11 cellular contexts compared by ENCODE assay signal in genomic region chr7:44036364-44036763, GRCh38. TPM values are rescaled to one million over a fixed set of nuclear protein-coding genes. Genes with fewer than 3 reads are reported as not detected.
DNase-seq lines count a peak whose midpoint lies in the region; ATAC-seq, FAIRE-seq and TF ChIP-seq lines count a peak whose summit lies in the region.
"Not testable (repeated sequence)": the region's sequence is repeated elsewhere in the genome, so short reads cannot be mapped to it uniquely, and the experiment has no call there.
"Had no signal": no experiment of that assay in that cellular context is flagged by ENCODE, and none has a peak within 500 bp of the region (broad histone marks: within the 10 kb centered on the region; RNA-seq: fewer than 3 reads in every experiment).

No MANE protein-coding gene starts in this region.

- not testable (repeated sequence) for H3K23me2 ChIP-seq in H1 (ENCODE audit: low read depth, low read length)

- H3K56ac ChIP-seq in H1 (replicated peaks; ENCODE audit: insufficient read length, low read depth, low read length): not testable (repeated sequence)

- H3K4me3 Mint-ChIP-seq in Calu3 (ENCODE audit: low read depth, unreplicated experiment); activated CD4-positive, alpha-beta T cell treated with anti-CD3 and anti-CD28 coated beads for 36 hours; activated naive CD4-positive, alpha-beta T cell treated with anti-CD3 and anti-CD28 coated beads, Interleukin-2, amount 10 ng/mL, durations not matched to agents 7 days and 5 days; stimulated activated effector memory CD8-positive, alpha-beta T cell treated with anti-CD3 and anti-CD28 coated beads, Interleukin-12 subunit alpha, Interleukin-12 subunit beta, amount 100 ng/mL, for 72 hours: not testable (repeated sequence)

- H3K4me1 Mint-ChIP-seq in Calu3 (ENCODE audit: low read depth, unreplicated experiment); stimulated activated effector memory CD8-positive, alpha-beta T cell treated with anti-CD3 and anti-CD28 coated beads, Interleukin-12 subunit alpha, Interleukin-12 subunit beta, amount 100 ng/mL, for 72 hours: not testable (repeated sequence)
- H3K4me1 Mint-ChIP-seq in activated CD4-positive, alpha-beta T cell treated with anti-CD3 and anti-CD28 coated beads for 36 hours: peaks cover 11% of the 10 kb centered on the region
- H3K4me1 Mint-ChIP-seq in activated naive CD4-positive, alpha-beta T cell treated with anti-CD3 and anti-CD28 coated beads, Interleukin-2, amount 10 ng/mL, durations not matched to agents 7 days and 5 days: peaks cover 14% of the 10 kb centered on the region

- not testable (repeated sequence) for H3K27me3 Mint-ChIP-seq in Calu3 (ENCODE audit: unreplicated experiment); activated CD4-positive, alpha-beta T cell treated with anti-CD3 and anti-CD28 coated beads for 36 hours; activated naive CD4-positive, alpha-beta T cell treated with anti-CD3 and anti-CD28 coated beads, Interleukin-2, amount 10 ng/mL, durations not matched to agents 7 days and 5 days

- H3K79me1 ChIP-seq in H1 (ENCODE audit: low read depth, low read length): not testable (repeated sequence)

- H3K79me2 ChIP-seq in H1 (ENCODE audit: control insufficient read depth in 1 of 2, insufficient read depth in 2 of 2, low read length in 2 of 2): not testable (repeated sequence)

- in situ Hi-C loops in Panc1 (cut with HindIII; ENCODE audit: low pct_unique_long_range_greater_than_20kb, low sequenced_read_pairs): not testable (repeated sequence)

- H2BK20ac ChIP-seq in H1 (ENCODE audit: low read length): not testable (repeated sequence)

- not testable (repeated sequence) for H3K4ac ChIP-seq in H1 (replicated peaks; ENCODE audit: insufficient read length, low read depth, low read length)

- H3K27ac Mint-ChIP-seq in Calu3 (ENCODE audit: unreplicated experiment); activated CD4-positive, alpha-beta T cell treated with anti-CD3 and anti-CD28 coated beads for 36 hours; activated naive CD4-positive, alpha-beta T cell treated with anti-CD3 and anti-CD28 coated beads, Interleukin-2, amount 10 ng/mL, durations not matched to agents 7 days and 5 days; stimulated activated effector memory CD8-positive, alpha-beta T cell treated with anti-CD3 and anti-CD28 coated beads, Interleukin-12 subunit alpha, Interleukin-12 subunit beta, amount 100 ng/mL, for 72 hours: not testable (repeated sequence)

- WGBS in H1 (ENCODE audit: extremely low coverage in 1 of 2, insufficient coverage in 1 of 2, insufficient read length in 1 of 2, insufficient replicate concordance in 2 of 2, low coverage in 1 of 2, low lambda C conversion rate in 2 of 2, missing lambda C conversion rate in 1 of 2), 2 experiments: no CpG with 5 or more reads among the region's 10 CpGs

- H3K4me3 ChIP-seq in Panc1 (ENCODE audit: low read depth in 2 of 2, low read length in 2 of 2); H1 (ENCODE audit: extremely low read depth in 1 of 4, insufficient read depth in 2 of 4, low read depth in 3 of 4, low read length in 4 of 4): not testable (repeated sequence)

- not testable (repeated sequence) for H4K20me1 ChIP-seq in H1 (replicated peaks in 1 of 2; ENCODE audit: control insufficient read depth in 1 of 2, insufficient read depth in 2 of 2, low read length in 2 of 2)

- TF ChIP-seq POLR2A in H1 (IDR thresholded peaks at IDR 0.05; ENCODE audit: control extremely low read depth in 1 of 2, low read depth in 2 of 2, low read length in 2 of 2): not testable (repeated sequence)

- H3K9me3 Mint-ChIP-seq in Calu3 (ENCODE audit: low read depth, unreplicated experiment); activated CD4-positive, alpha-beta T cell treated with anti-CD3 and anti-CD28 coated beads for 36 hours (ENCODE audit: low read depth); activated naive CD4-positive, alpha-beta T cell treated with anti-CD3 and anti-CD28 coated beads, Interleukin-2, amount 10 ng/mL, durations not matched to agents 7 days and 5 days; stimulated activated effector memory CD8-positive, alpha-beta T cell treated with anti-CD3 and anti-CD28 coated beads, Interleukin-12 subunit alpha, Interleukin-12 subunit beta, amount 100 ng/mL, for 72 hours: not testable (repeated sequence)

- H3K9ac ChIP-seq in H1 (replicated peaks in 1 of 4; ENCODE audit: extremely low read depth in 1 of 4, low read depth in 3 of 4, low read length in 3 of 4): not testable (repeated sequence)

- not testable (repeated sequence) for FAIRE-seq in H1 (lab: Jason Lieb, UNC)

- not testable (repeated sequence) for H3K27ac ChIP-seq in Panc1 (ENCODE audit: low read length); H1 (ENCODE audit: low read depth, low read length)

- not testable (repeated sequence) for H2BK12ac ChIP-seq in H1 (ENCODE audit: low read depth, low read length)

- H3K18ac ChIP-seq in H1 (ENCODE audit: extremely low read depth, low read length): not testable (repeated sequence)

- not testable (repeated sequence) for H4K91ac ChIP-seq in H1 (replicated peaks; ENCODE audit: insufficient read length, low read length)

- not testable (repeated sequence) for H2AK5ac ChIP-seq in H1 (ENCODE audit: low read depth, low read length)

- DNase-seq in Calu3: peak; percentile 59
- DNase-seq in Panc1 (ENCODE audit: low read depth, low spot score): not testable (repeated sequence)
- peak; percentile 71 for DNase-seq in activated CD4-positive, alpha-beta T cell treated with anti-CD3 and anti-CD28 coated beads for 36 hours
- peak; percentile 50 for DNase-seq in activated naive CD4-positive, alpha-beta T cell treated with anti-CD3 and anti-CD28 coated beads, Interleukin-2, amount 10 ng/mL, durations not matched to agents 7 days and 5 days
- peak; percentile 44 to 93 for DNase-seq in H1 (ENCODE audit: low read depth in 1 of 2, low spot score in 2 of 2)
- peak; percentile 37 to 46 for DNase-seq in lung microvascular endothelial cell (ENCODE audit: low read depth in 2 of 2)
- peak in 1 of 2 donors; percentile 74 for DNase-seq in stimulated activated effector memory CD8-positive, alpha-beta T cell treated with anti-CD3 and anti-CD28 coated beads, Interleukin-12 subunit alpha, Interleukin-12 subunit beta, amount 100 ng/mL, for 72 hours (ENCODE audit: low spot score in 2 of 2)

- ATAC-seq in HG02798 (IDR thresholded peaks at IDR 0.05; ENCODE audit: poor library complexity, unreplicated experiment): peak; percentile 20
- ATAC-seq in Panc1: peak; percentile 78
- ATAC-seq in activated CD4-positive, alpha-beta T cell treated with anti-CD3 and anti-CD28 coated beads for 36 hours: peak; percentile 37
- ATAC-seq in stimulated activated effector memory CD8-positive, alpha-beta T cell treated with anti-CD3 and anti-CD28 coated beads, Interleukin-12 subunit alpha, Interleukin-12 subunit beta, amount 100 ng/mL, for 72 hours: peak; percentile 5

- POLR2A ChIA-PET in Panc1 (lab: Charles Lee); activated CD4-positive, alpha-beta T cell treated with anti-CD3 and anti-CD28 coated beads for 36 hours (lab: Charles Lee); H1 (lab: Charles Lee; ENCODE audit: partially characterized antibody): not testable (repeated sequence)

- not testable (repeated sequence) for H2BK15ac ChIP-seq in H1 (ENCODE audit: low read length)

- CTCF ChIA-PET in Calu3 (lab: Charles Lee); Panc1 (lab: Charles Lee); activated CD4-positive, alpha-beta T cell treated with anti-CD3 and anti-CD28 coated beads for 36 hours (lab: Charles Lee); activated naive CD4-positive, alpha-beta T cell treated with anti-CD3 and anti-CD28 coated beads, Interleukin-2, amount 10 ng/mL, durations not matched to agents 7 days and 5 days (lab: Charles Lee); H1 (lab: Charles Lee; ENCODE audit: partially characterized antibody): not testable (repeated sequence)

- H3K9me3 ChIP-seq in Panc1 (ENCODE audit: control insufficient read depth, insufficient read depth, low read depth, low read length); H1 (ENCODE audit: insufficient read depth in 2 of 2, low read depth in 1 of 2, low read length in 1 of 2): not testable (repeated sequence)

- not testable (repeated sequence) for BruUV-seq in Calu3 (replicated peaks; lab: Mats Ljungman, UMichigan); Panc1 (replicated peaks; lab: Mats Ljungman, UMichigan)

- TF ChIP-seq EP300 in H1 (IDR thresholded peaks at IDR 0.05; ENCODE audit: borderline replicate concordance in 1 of 2, low read depth in 2 of 2, low read length in 2 of 2): not testable (repeated sequence)

- H3K27me3 ChIP-seq in Panc1 (ENCODE audit: control insufficient read depth, insufficient read depth, low read length); H1 (replicated peaks in 1 of 4; ENCODE audit: control insufficient read depth in 3 of 4, extremely low read depth in 1 of 4, insufficient read depth in 3 of 4, low read length in 3 of 4): not testable (repeated sequence)

- H4K8ac ChIP-seq in H1 (ENCODE audit: extremely low read depth, insufficient read depth, low read length): not testable (repeated sequence)

- not testable (repeated sequence) for H3K4me1 ChIP-seq in Panc1 (ENCODE audit: control insufficient read depth, insufficient read depth, low read length); H1 (replicated peaks in 1 of 4; ENCODE audit: control insufficient read depth in 3 of 4, insufficient read depth in 4 of 4, low read length in 3 of 4)

- not testable (repeated sequence) for H3K4me2 ChIP-seq in H1 (ENCODE audit: insufficient read depth in 1 of 2, low read depth in 2 of 2, low read length in 2 of 2)

- H2BK120ac ChIP-seq in H1 (replicated peaks; ENCODE audit: low read depth, low read length): not testable (repeated sequence)

- H2BK5ac ChIP-seq in H1 (ENCODE audit: low read depth, low read length): not testable (repeated sequence)

- not testable (repeated sequence) for H3K36me3 ChIP-seq in Panc1 (ENCODE audit: control insufficient read depth, insufficient read depth, low read length); H1 (ENCODE audit: control insufficient read depth in 2 of 4, insufficient read depth in 4 of 4, low read length in 3 of 4)

- peaks cover 12% of the 10 kb centered on the region for H3K36me3 Mint-ChIP-seq in Calu3 (ENCODE audit: insufficient read depth, unreplicated experiment)
- H3K36me3 Mint-ChIP-seq in activated CD4-positive, alpha-beta T cell treated with anti-CD3 and anti-CD28 coated beads for 36 hours (ENCODE audit: low read depth): peaks cover 13% of the 10 kb centered on the region
- H3K36me3 Mint-ChIP-seq in activated naive CD4-positive, alpha-beta T cell treated with anti-CD3 and anti-CD28 coated beads, Interleukin-2, amount 10 ng/mL, durations not matched to agents 7 days and 5 days: not testable (repeated sequence)
- peaks cover 11% of the 10 kb centered on the region for H3K36me3 Mint-ChIP-seq in stimulated activated effector memory CD8-positive, alpha-beta T cell treated with anti-CD3 and anti-CD28 coated beads, Interleukin-12 subunit alpha, Interleukin-12 subunit beta, amount 100 ng/mL, for 72 hours

- intact Hi-C loops in Calu3 (cut with micrococcal nuclease; ENCODE audit: unreplicated experiment); Panc1 (cut with micrococcal nuclease; ENCODE audit: unreplicated experiment); activated CD4-positive, alpha-beta T cell treated with anti-CD3 and anti-CD28 coated beads for 36 hours (cut with DNase I, micrococcal nuclease): not testable (repeated sequence)

- not testable (repeated sequence) for TF ChIP-seq RAD21 in H1 (IDR thresholded peaks at IDR 0.05 in 1 of 2, conservative IDR thresholded peaks at IDR 0.05 in 1 of 2; ENCODE audit: low read depth in 2 of 2, low read length in 2 of 2)

- not testable (repeated sequence) for H3K14ac ChIP-seq in H1 (ENCODE audit: insufficient read length)

- not testable (repeated sequence) for H4K5ac ChIP-seq in H1 (ENCODE audit: insufficient read length, low read depth, low read length)

- not testable (repeated sequence) for H3K23ac ChIP-seq in H1 (ENCODE audit: insufficient read length)

- not testable (repeated sequence) for TF ChIP-seq CTCF in Calu3 (IDR thresholded peaks at IDR 0.05; ENCODE audit: unreplicated experiment); Panc1 (IDR thresholded peaks at IDR 0.05); H1 (IDR thresholded peaks at IDR 0.05; ENCODE audit: control extremely low read depth in 1 of 3, insufficient read depth in 1 of 3, low read depth in 1 of 3, low read length in 3 of 3)

- H2AFZ ChIP-seq in H1 (ENCODE audit: low read length): not testable (repeated sequence)

RNA-seq across cellular contexts. Expression of gene DBNL, which starts 8.1 kb away (rescaled TPM):
- total RNA-seq in Calu3 (2022) (164 and 180 TPM in 2 replicates), Panc1 (2021; ENCODE audit: unreplicated experiment) (111 TPM), lung microvascular endothelial cell (85.9 and 97.8 TPM in 2 replicates)
- 215 TPM for polyA plus RNA-seq in Panc1 (2012; ENCODE audit: insufficient read length)
- total RNA-seq in activated CD4-positive, alpha-beta T cell treated with anti-CD3 and anti-CD28 coated beads for 36 hours: 100 to 1,000 TPM; 106 to 117 TPM
- total RNA-seq in H1 (2021; fragmentation: NEBNext Ultra II Directional; extraction: Animal tissue kit (Norgen Biotek cat#: 25700)): 30.9 and 32.1 TPM in 2 replicates
- polyA plus RNA-seq in H1 (2011; rRNA removed): 56.6 and 63.1 TPM in 2 replicates
- polyA plus RNA-seq in H1 (2011; cell fraction: cytosol; rRNA removed): 47.8 TPM
- 43.1 TPM for polyA plus RNA-seq in H1 (2011; cell fraction: nucleus; rRNA removed)
- polyA plus RNA-seq in H1 (2012, experiment 1 of 2): 33.1 to 42.9 TPM (median 38.9 TPM) in 4 replicates
- polyA plus RNA-seq in H1 (2012, experiment 2 of 2): 38.3 TPM
- 15.5 TPM for polyA plus RNA-seq in H1 (2013, experiment 1 of 2)
- polyA plus RNA-seq in H1 (2013, experiment 2 of 2): 14.7 TPM
- 40.6 and 48.6 TPM in 2 replicates for polyA minus RNA-seq in H1 (2011; rRNA and poly(A)+ RNA removed)
- polyA minus RNA-seq in H1 (2011; cell fraction: cytosol; rRNA and poly(A)+ RNA removed): 17.3 TPM
- polyA minus RNA-seq in H1 (2011; cell fraction: nucleus; rRNA and poly(A)+ RNA removed): 25.1 TPM

RNA-seq across cellular contexts. Expression of gene PGAM2, which starts 29.0 kb away (rescaled TPM):
- total RNA-seq in Calu3 (2022): 0.87 TPM in 1 of 2 replicates, not detected in the other
- 1.3 TPM for total RNA-seq in Panc1 (2021; ENCODE audit: unreplicated experiment)
- 0.99 TPM for polyA plus RNA-seq in Panc1 (2012; ENCODE audit: insufficient read length)
- not detected for total RNA-seq in activated CD4-positive, alpha-beta T cell treated with anti-CD3 and anti-CD28 coated beads for 36 hours
- total RNA-seq in H1 (2021; fragmentation: NEBNext Ultra II Directional; extraction: Animal tissue kit (Norgen Biotek cat#: 25700)): 1.4 and 2.1 TPM in 2 replicates
- 2.9 and 4.3 TPM in 2 replicates for polyA plus RNA-seq in H1 (2011; rRNA removed)
- polyA plus RNA-seq in H1 (2011; cell fraction: cytosol; rRNA removed): 4.5 TPM
- polyA plus RNA-seq in H1 (2011; cell fraction: nucleus; rRNA removed): 3.5 TPM
- 0.94 to 2.6 TPM (median 2.2 TPM) in 4 replicates for polyA plus RNA-seq in H1 (2012, experiment 1 of 2)
- polyA plus RNA-seq in H1 (2012, experiment 2 of 2): 1.3 TPM
- 0.97 TPM for polyA plus RNA-seq in H1 (2013, experiment 1 of 2)
- polyA plus RNA-seq in H1 (2013, experiment 2 of 2): 0.90 TPM
- polyA minus RNA-seq in H1 (2011; rRNA and poly(A)+ RNA removed): 0.88 and 1.6 TPM in 2 replicates
- polyA minus RNA-seq in H1 (2011; cell fraction: cytosol; rRNA and poly(A)+ RNA removed): not detected
- 0.80 TPM for polyA minus RNA-seq in H1 (2011; cell fraction: nucleus; rRNA and poly(A)+ RNA removed)
- under 0.01 TPM in 1 of 2 replicates, not detected in the other for total RNA-seq in lung microvascular endothelial cell

RNA-seq across cellular contexts. Expression of gene SPDYE1, which starts 38.7 kb away (rescaled TPM):
- total RNA-seq in Calu3 (2022): not detected in 2 replicates
- total RNA-seq in Panc1 (2021; ENCODE audit: unreplicated experiment): not detected
- polyA plus RNA-seq in Panc1 (2012; ENCODE audit: insufficient read length): 0.19 TPM
- not detected for total RNA-seq in activated CD4-positive, alpha-beta T cell treated with anti-CD3 and anti-CD28 coated beads for 36 hours
- total RNA-seq in H1 (2021; fragmentation: NEBNext Ultra II Directional; extraction: Animal tissue kit (Norgen Biotek cat#: 25700)): not detected in 2 replicates
- not detected in 2 replicates for polyA plus RNA-seq in H1 (2011; rRNA removed)
- not detected for polyA plus RNA-seq in H1 (2011; cell fraction: cytosol; rRNA removed)
- not detected for polyA plus RNA-seq in H1 (2011; cell fraction: nucleus; rRNA removed)
- polyA plus RNA-seq in H1 (2012, experiment 1 of 2): 0.16 to 0.48 TPM (median 0.32 TPM) in 4 replicates
- 0.08 TPM for polyA plus RNA-seq in H1 (2012, experiment 2 of 2)
- not detected for polyA plus RNA-seq in H1 (2013, experiment 1 of 2)
- not detected for polyA plus RNA-seq in H1 (2013, experiment 2 of 2)
- polyA minus RNA-seq in H1 (2011; rRNA and poly(A)+ RNA removed): not detected in 2 replicates
- polyA minus RNA-seq in H1 (2011; cell fraction: cytosol; rRNA and poly(A)+ RNA removed): not detected
- polyA minus RNA-seq in H1 (2011; cell fraction: nucleus; rRNA and poly(A)+ RNA removed): not detected
- not detected in 2 replicates for total RNA-seq in lung microvascular endothelial cell
- total RNA-seq: progenitor cell of endocrine pancreas, Right ventricle myocardium superior, ureter had no signal

RNA-seq across cellular contexts. Expression of gene POLM, which starts 46.0 kb away (rescaled TPM):
- total RNA-seq in Calu3 (2022): 44.2 and 57.9 TPM in 2 replicates
- total RNA-seq in Panc1 (2021; ENCODE audit: unreplicated experiment): 36.9 TPM
- 25.4 TPM for polyA plus RNA-seq in Panc1 (2012; ENCODE audit: insufficient read length)
- 10 to 100 TPM; 27.0 to 29.9 TPM for total RNA-seq in activated CD4-positive, alpha-beta T cell treated with anti-CD3 and anti-CD28 coated beads for 36 hours
- 14.5 and 14.9 TPM in 2 replicates for total RNA-seq in H1 (2021; fragmentation: NEBNext Ultra II Directional; extraction: Animal tissue kit (Norgen Biotek cat#: 25700))
- polyA plus RNA-seq in H1 (2011; rRNA removed): 12.0 and 20.4 TPM in 2 replicates
- 13.0 TPM for polyA plus RNA-seq in H1 (2011; cell fraction: cytosol; rRNA removed)
- 36.8 TPM for polyA plus RNA-seq in H1 (2011; cell fraction: nucleus; rRNA removed)
- polyA plus RNA-seq in H1 (2012, experiment 1 of 2): 10.1 to 15.2 TPM (median 13.5 TPM) in 4 replicates
- 12.7 TPM for polyA plus RNA-seq in H1 (2012, experiment 2 of 2)
- 12.6 TPM for polyA plus RNA-seq in H1 (2013, experiment 1 of 2)
- 10.2 TPM for polyA plus RNA-seq in H1 (2013, experiment 2 of 2)
- 9.6 TPM in 2 replicates for polyA minus RNA-seq in H1 (2011; rRNA and poly(A)+ RNA removed)
- polyA minus RNA-seq in H1 (2011; cell fraction: cytosol; rRNA and poly(A)+ RNA removed): 11.3 TPM
- polyA minus RNA-seq in H1 (2011; cell fraction: nucleus; rRNA and poly(A)+ RNA removed): 19.8 TPM
- 4.1 and 7.1 TPM in 2 replicates for total RNA-seq in lung microvascular endothelial cell

Comparison
In these comparisons a context has a peak if more than half of its experiments do, and no peak if none do; other contexts are left out.
1. ATAC-seq: peak in every context shown above with its lines; median percentile 78 in Panc1; 37 in activated CD4-positive, alpha-beta T cell treated with anti-CD3 and anti-CD28 coated beads for 36 hours; 20 in HG02798; 5 in stimulated activated effector memory CD8-positive, alpha-beta T cell treated with anti-CD3 and anti-CD28 coated beads, Interleukin-12 subunit alpha, Interleukin-12 subunit beta, amount 100 ng/mL, for 72 hours.